ENCODE assay signal across 1 cellular context in genomic region chr10:58268454-58268945, GRCh38.
TF ChIP-seq lines count a peak whose summit lies in the region.

No MANE protein-coding gene starts in this region.

TF ChIP-seq in IMR-90, 13 proteins besides CTCF, POLR2A, EP300 and RAD21 (continued from another document):
- TF ChIP-seq ELK1 (IDR thresholded peaks at IDR 0.05; ENCODE audit: borderline replicate concordance, low read depth, low read length) (no peak), NFE2L2 (IDR thresholded peaks at IDR 0.05; ENCODE audit: low read depth, low read length) (no peak), USF2 (IDR thresholded peaks at IDR 0.05; ENCODE audit: low read depth, low read length) (no peak), CHD1 (IDR thresholded peaks at IDR 0.05; ENCODE audit: low read depth, low read length) (no peak), RFX5 (IDR thresholded peaks at IDR 0.05; ENCODE audit: low read depth, low read length) (no peak), RCOR1 (IDR thresholded peaks at IDR 0.05; ENCODE audit: insufficient replicate concordance, low read length) (no peak)
TF ChIP-seq in IMR-90: peak in this region for 0.
